Comparison of ENCODE assay signal across 21 cellular contexts in genomic region chr4:74449571-74450297, GRCh38. TPM values are rescaled to one million over a fixed set of nuclear protein-coding genes. Genes with fewer than 3 reads are reported as not detected.
DNase-seq lines count a peak whose midpoint lies in the region; TF ChIP-seq lines count a peak whose summit lies in the region.
"Had no signal": no experiment of that assay in that cellular context is flagged by ENCODE, and none has a peak within 500 bp of the region (broad histone marks: within the 10 kb centered on the region; RNA-seq: fewer than 3 reads in every experiment).

No MANE protein-coding gene starts in this region.

- H3K4me2 ChIP-seq in mesenchymal stem cell (ENCODE audit: low read length, poor library complexity, severe bottlenecking), result no peak overlapping the region

- DNase-seq in EL (peak; percentile 56), M059J (ENCODE audit: low read depth) (peak; percentile 23), epithelial cell of esophagus (ENCODE audit: low read depth) (peak; percentile 74), mesenchymal stem cell (no peak), SKM-1 (lab: John Stamatoyannopoulos, UW; ENCODE audit: unreplicated experiment) (no peak), NCI-H2029 treated with DMSO at 0.1 percent for 48 hours (lab: John Stamatoyannopoulos, UW) (no peak), GM20000 (ENCODE audit: low spot score) (no peak), GM19238 (ENCODE audit: insufficient read length, low spot score) (no peak)
- DNase-seq: activated CD4-positive, alpha-beta T cell treated with anti-CD3 and anti-CD28 coated beads, Interleukin-2, amount 50 U/mL, for 4 hours; activated naive CD8-positive, alpha-beta T cell treated with anti-CD3 and anti-CD28 coated beads for 36 hours; activated T-cell treated with anti-CD3 and anti-CD28 coated beads for 4 hours; COR-L47; foreskin melanocyte; GDM1; H7; NCI-H1436; occipital lobe; T-helper 1 cell; testis had no signal

- no peak overlapping the region for H2AK5ac ChIP-seq in mesenchymal stem cell (ENCODE audit: low read length, severe bottlenecking)

- no peak overlapping the region for H2BK120ac ChIP-seq in mesenchymal stem cell (ENCODE audit: low read depth, low read length)

- H3K14ac ChIP-seq in mesenchymal stem cell (ENCODE audit: low read length in 2 of 2), result no peak overlapping the region

- H3K4me3 ChIP-seq in epithelial cell of esophagus (ENCODE audit: low read length), result peak overlapping the region; percentile 18
- no peak overlapping the region for H3K4me3 ChIP-seq in mesenchymal stem cell (ENCODE audit: insufficient read depth in 1 of 2, low read depth in 1 of 2, low read length in 2 of 2)
- H3K4me3 ChIP-seq: skin epidermis, testis had no signal

- H3K18ac ChIP-seq in mesenchymal stem cell (ENCODE audit: low read depth in 1 of 2, low read length in 2 of 2), result no peak overlapping the region

- H4K8ac ChIP-seq in mesenchymal stem cell (ENCODE audit: low read length), result no peak overlapping the region

- no peaks in the 10 kb centered on the region for H3K27me3 ChIP-seq in mesenchymal stem cell (ENCODE audit: control insufficient read depth in 1 of 2, insufficient read depth in 1 of 2, low read length in 2 of 2)
- H3K27me3 ChIP-seq: testis had no signal

- peak overlapping the region; percentile 38 for H3K27ac ChIP-seq in mesenchymal stem cell (ENCODE audit: low read length, poor library complexity, severe bottlenecking)
- H3K27ac ChIP-seq: skin epidermis, testis, VCaP had no signal

- no peak for TF ChIP-seq CTCF in epithelial cell of esophagus (IDR thresholded peaks at IDR 0.05; ENCODE audit: insufficient read depth, low read depth, low read length, missing control alignments)
- no peak for TF ChIP-seq CTCF in GM20000 (IDR thresholded peaks at IDR 0.05; ENCODE audit: extremely low read depth, missing control alignments)

- H3K4me1 ChIP-seq in mesenchymal stem cell (ENCODE audit: control insufficient read depth, insufficient read depth, low read depth, low read length), result peaks cover 7% of the 10 kb centered on the region
- H3K4me1 ChIP-seq: testis had no signal

- no peak overlapping the region for H3K4ac ChIP-seq in mesenchymal stem cell (ENCODE audit: low read depth in 1 of 2, low read length in 2 of 2)

- H2BK5ac ChIP-seq in mesenchymal stem cell (ENCODE audit: low read depth, low read length, poor library complexity, severe bottlenecking), result no peak overlapping the region

- no peak overlapping the region for H3K23ac ChIP-seq in mesenchymal stem cell (ENCODE audit: low read length in 2 of 2)

- H2BK15ac ChIP-seq in mesenchymal stem cell (ENCODE audit: low read depth, poor library complexity, severe bottlenecking), result no peak overlapping the region

- H2BK12ac ChIP-seq in mesenchymal stem cell (ENCODE audit: low read length in 2 of 2), result no peak overlapping the region

- H2AFZ ChIP-seq in mesenchymal stem cell (ENCODE audit: low read depth, low read length), result no peak overlapping the region

- no peaks in the 10 kb centered on the region for H3K9me3 ChIP-seq in mesenchymal stem cell (ENCODE audit: control insufficient read depth, low read length)
- H3K9me3 ChIP-seq: testis had no signal

- no peak overlapping the region for H4K91ac ChIP-seq in mesenchymal stem cell (ENCODE audit: low read length)

- H3K9ac ChIP-seq in mesenchymal stem cell (ENCODE audit: low read length), result no peak overlapping the region

- 88% methylated on average over 5 of the region's 6 CpGs for WGBS in mesenchymal stem cell

- no peaks in the 10 kb centered on the region for H3K79me1 ChIP-seq in mesenchymal stem cell (replicated peaks; ENCODE audit: low read length, poor library complexity, severe bottlenecking)

- H3K36me3 ChIP-seq in mesenchymal stem cell (ENCODE audit: control insufficient read depth in 1 of 2, insufficient read depth in 2 of 2, low read depth in 1 of 2, low read length in 2 of 2), result no peaks in the 10 kb centered on the region

RNA-seq across cellular contexts. Expression of gene AREG, which starts 4.8 kb away (rescaled TPM):
- total RNA-seq in M059J (2014; rRNA removed; shearing (Covaris generic)), result not detected in 2 replicates
- 9.6 TPM for polyA plus RNA-seq in mesenchymal stem cell (2013, experiment 1 of 2)
- polyA plus RNA-seq in mesenchymal stem cell (2013, experiment 2 of 2), result 10.5 TPM
- total RNA-seq: H7, occipital lobe had no signal

Comparison
In these comparisons a context has a peak if more than half of its experiments do, and no peak if none do; other contexts are left out.
1. DNase-seq: peak in EL (single experiment), M059J (single experiment) and epithelial cell of esophagus (single experiment); none in mesenchymal stem cell (single experiment), SKM-1 (single experiment), NCI-H2029 treated with DMSO at 0.1 percent for 48 hours (single experiment), GM20000 (single experiment) and GM19238 (single experiment).